ENCODE assay signal across 10 cellular contexts in genomic region chr12:63319386-63319785, GRCh38.
A peak's percentile ranks its signal among the peaks of the same experiment; 100 is the strongest.
DNase-seq lines count a peak whose midpoint lies in the region; ATAC-seq and TF ChIP-seq lines count a peak whose summit lies in the region.
"Had no signal": no experiment of that assay in that cellular context is flagged by ENCODE, and none has a peak within 500 bp of the region (broad histone marks: within the 10 kb centered on the region; RNA-seq: fewer than 3 reads in every experiment).

No MANE protein-coding gene starts in this region.

- H3K36me3 ChIP-seq in ascending aorta, result no peaks in the 10 kb centered on the region
- H3K36me3 ChIP-seq: tibial artery had no signal

- H3K9me3 ChIP-seq in ascending aorta, result peaks cover 0 to 6% of the 10 kb centered on the region in 2 donors
- H3K9me3 ChIP-seq: Caco-2, tibial artery had no signal

- H3K27ac ChIP-seq in ascending aorta, result no peak overlapping the region

- no peak for TF ChIP-seq CTCF in ascending aorta (IDR thresholded peaks at IDR 0.05)

- no peak overlapping the region for H3K4me3 ChIP-seq in ascending aorta
- H3K4me3 ChIP-seq: tibial artery had no signal

- peak; percentile 66 for ATAC-seq in GM19372 (IDR thresholded peaks at IDR 0.05; ENCODE audit: low read depth, unreplicated experiment)
- peak; percentile 97 for ATAC-seq in HG03378 (IDR thresholded peaks at IDR 0.05; ENCODE audit: unreplicated experiment)

- no peaks in the 10 kb centered on the region for H3K27me3 ChIP-seq in ascending aorta
- H3K27me3 ChIP-seq: tibial artery had no signal

- peak; percentile 13 for DNase-seq in Ammon's horn (ENCODE audit: low spot score)
- peak; percentile 19 for DNase-seq in astrocyte of the hippocampus (ENCODE audit: low read depth, low spot score)
- DNase-seq in central memory CD4-positive, alpha-beta T cell, result no peak
- no peak for DNase-seq in activated CD4-positive, alpha-beta T cell treated with anti-CD3 and anti-CD28 coated beads for 48 hours
- no peak for DNase-seq in 8988T
- DNase-seq in ascending aorta (ENCODE audit: low spot score in 2 of 2), result no peak
- DNase-seq: tibial artery had no signal

- intact Hi-C loops in ascending aorta (cut with DNase I), result no loop called here

- H3K4me1 ChIP-seq in ascending aorta, result no peaks in the 10 kb centered on the region
- H3K4me1 ChIP-seq: Caco-2 had no signal

Comparison
In these comparisons a context has a peak if more than half of its experiments do, and no peak if none do; other contexts are left out.
1. DNase-seq: peak in Ammon's horn (single experiment) and astrocyte of the hippocampus (single experiment); none in central memory CD4-positive, alpha-beta T cell (single experiment), activated CD4-positive, alpha-beta T cell treated with anti-CD3 and anti-CD28 coated beads for 48 hours (single experiment), 8988T (single experiment) and ascending aorta (0 of 2).